Comparison of ENCODE assay signal across 9 cellular contexts in genomic region chr7:101232141-101232821, GRCh38. TPM values are rescaled to one million over a fixed set of nuclear protein-coding genes. Genes with fewer than 3 reads are reported as not detected.
DNase-seq lines count a peak whose midpoint lies in the region; ATAC-seq and TF ChIP-seq lines count a peak whose summit lies in the region.
"Had no signal": no experiment of that assay in that cellular context is flagged by ENCODE, and none has a peak within 500 bp of the region (broad histone marks: within the 10 kb centered on the region; RNA-seq: fewer than 3 reads in every experiment).

No MANE protein-coding gene starts in this region.

- H4K91ac ChIP-seq in mesenchymal stem cell (ENCODE audit: low read length), result no peak overlapping the region

- no peak for TF ChIP-seq CTCF in 22Rv1 (IDR thresholded peaks at IDR 0.05)

- H3K9me3 ChIP-seq in mesenchymal stem cell (ENCODE audit: control insufficient read depth, low read length), result no peaks in the 10 kb centered on the region
- H3K9me3 ChIP-seq: BLaER1 had no signal

- H2BK5ac ChIP-seq in mesenchymal stem cell (ENCODE audit: low read depth, low read length, poor library complexity, severe bottlenecking), result no peak overlapping the region

- H3K27me3 ChIP-seq in mesenchymal stem cell (ENCODE audit: control insufficient read depth in 1 of 2, insufficient read depth in 1 of 2, low read length in 2 of 2), result no peaks in the 10 kb centered on the region
- H3K27me3 ChIP-seq: BLaER1 had no signal

- WGBS in mesenchymal stem cell, result 9% methylated on average over 39 of the region's 51 CpGs

- DNase-seq in NCI-H1930 (lab: John Stamatoyannopoulos, UW), result peak; percentile 47 to 62
- DNase-seq in dermis blood vessel endothelial cell, result peak; percentile 35
- DNase-seq in mesenchymal stem cell, result no peak
- DNase-seq in NCI-H1694 treated with DMSO at 0.1 percent for 48 hours (lab: John Stamatoyannopoulos, UW), result no peak
- no peak for DNase-seq in activated gamma-delta T cell (lab: John Stamatoyannopoulos, UW)
- DNase-seq in OCI-M1 (lab: John Stamatoyannopoulos, UW), result no peak

- H3K18ac ChIP-seq in mesenchymal stem cell (ENCODE audit: low read depth in 1 of 2, low read length in 2 of 2), result no peak overlapping the region

- no peak for ATAC-seq in GM18861 (IDR thresholded peaks at IDR 0.05; ENCODE audit: unreplicated experiment)

- H3K4ac ChIP-seq in mesenchymal stem cell (ENCODE audit: low read depth in 1 of 2, low read length in 2 of 2), result no peak overlapping the region

- no peak overlapping the region for H4K8ac ChIP-seq in mesenchymal stem cell (ENCODE audit: low read length)

- no peak overlapping the region for H3K14ac ChIP-seq in mesenchymal stem cell (ENCODE audit: low read length in 2 of 2)

- H3K27ac ChIP-seq in 22Rv1 (peak overlapping the region; percentile 84), mesenchymal stem cell (ENCODE audit: low read length, poor library complexity, severe bottlenecking) (no peak overlapping the region)
- H3K27ac ChIP-seq: BLaER1 had no signal

- H2BK15ac ChIP-seq in mesenchymal stem cell (ENCODE audit: low read depth, poor library complexity, severe bottlenecking), result no peak overlapping the region

- peaks cover 8% of the 10 kb centered on the region for H3K79me1 ChIP-seq in mesenchymal stem cell (replicated peaks; ENCODE audit: low read length, poor library complexity, severe bottlenecking)

- peak overlapping the region; percentile 49 for H3K4me2 ChIP-seq in mesenchymal stem cell (ENCODE audit: low read length, poor library complexity, severe bottlenecking)
- H3K4me2 ChIP-seq: BLaER1 had no signal

- H2BK120ac ChIP-seq in mesenchymal stem cell (ENCODE audit: low read depth, low read length), result no peak overlapping the region

- peaks cover 16% of the 10 kb centered on the region for H3K4me1 ChIP-seq in mesenchymal stem cell (ENCODE audit: control insufficient read depth, insufficient read depth, low read depth, low read length)

- no peak overlapping the region for H3K9ac ChIP-seq in mesenchymal stem cell (ENCODE audit: low read length)
- H3K9ac ChIP-seq: BLaER1 had no signal

- no peak overlapping the region for H3K4me3 ChIP-seq in mesenchymal stem cell (ENCODE audit: insufficient read depth in 1 of 2, low read depth in 1 of 2, low read length in 2 of 2)
- H3K4me3 ChIP-seq: BLaER1 had no signal

- no peak overlapping the region for H2BK12ac ChIP-seq in mesenchymal stem cell (ENCODE audit: low read length in 2 of 2)

- peaks cover 40 to 52% of the 10 kb centered on the region in 2 experiments for H3K36me3 ChIP-seq in mesenchymal stem cell (ENCODE audit: control insufficient read depth in 1 of 2, insufficient read depth in 2 of 2, low read depth in 1 of 2, low read length in 2 of 2)

- peak overlapping the region in 1 of 2 experiments; percentile 17 for H3K23ac ChIP-seq in mesenchymal stem cell (ENCODE audit: low read length in 2 of 2)

- no peak overlapping the region for H2AK5ac ChIP-seq in mesenchymal stem cell (ENCODE audit: low read length, severe bottlenecking)

- peak overlapping the region; percentile 14 for H2AFZ ChIP-seq in mesenchymal stem cell (ENCODE audit: low read depth, low read length)

RNA-seq across cellular contexts. Expression of gene CLDN15, which starts 5.3 kb away (rescaled TPM):
- 2.3 and 6.5 TPM in 2 replicates for total RNA-seq in dermis blood vessel endothelial cell
- polyA plus RNA-seq in mesenchymal stem cell (2013, experiment 1 of 2), result 3.0 TPM
- 2.6 TPM for polyA plus RNA-seq in mesenchymal stem cell (2013, experiment 2 of 2)

RNA-seq across cellular contexts. Expression of gene FIS1, which starts 12.6 kb away (rescaled TPM):
- total RNA-seq in dermis blood vessel endothelial cell, result 189 and 330 TPM in 2 replicates
- polyA plus RNA-seq in mesenchymal stem cell (2013, experiment 1 of 2), result 168 TPM
- 172 TPM for polyA plus RNA-seq in mesenchymal stem cell (2013, experiment 2 of 2)

RNA-seq across cellular contexts. Expression of gene ZNHIT1, which starts 14.3 kb away (rescaled TPM):
- total RNA-seq in dermis blood vessel endothelial cell, result 70.9 and 122 TPM in 2 replicates
- 83.1 TPM for polyA plus RNA-seq in mesenchymal stem cell (2013, experiment 1 of 2)
- polyA plus RNA-seq in mesenchymal stem cell (2013, experiment 2 of 2), result 82.5 TPM

RNA-seq across cellular contexts. Expression of gene PLOD3, which starts 14.9 kb away (rescaled TPM):
- 54.1 and 104 TPM in 2 replicates for total RNA-seq in dermis blood vessel endothelial cell
- polyA plus RNA-seq in mesenchymal stem cell (2013, experiment 1 of 2), result 210 TPM
- polyA plus RNA-seq in mesenchymal stem cell (2013, experiment 2 of 2), result 206 TPM

RNA-seq across cellular contexts. Expression of gene MOGAT3, which starts 31.4 kb away (rescaled TPM):
- total RNA-seq in dermis blood vessel endothelial cell, result not detected in 2 replicates
- not detected for polyA plus RNA-seq in mesenchymal stem cell (2013, experiment 1 of 2)
- not detected for polyA plus RNA-seq in mesenchymal stem cell (2013, experiment 2 of 2)

Comparison
In these comparisons a context has a peak if more than half of its experiments do, and no peak if none do; other contexts are left out.
1. DNase-seq: peak in NCI-H1930 (2 of 2) and dermis blood vessel endothelial cell (single experiment); none in mesenchymal stem cell (single experiment), NCI-H1694 treated with DMSO at 0.1 percent for 48 hours (single experiment), activated gamma-delta T cell (single experiment) and OCI-M1 (single experiment).